Comparison of ENCODE assay signal across 2 cellular contexts in genomic region chr3:187808466-187809291, GRCh38.
TF ChIP-seq lines count a peak whose summit lies in the region.

No MANE protein-coding gene starts in this region.

TF ChIP-seq in K562, 482 proteins besides CTCF, POLR2A, EP300 and RAD21:
- TF ChIP-seq HDAC2 (IDR thresholded peaks at IDR 0.05) (no peak), FOXJ3 (CRISPR knock-in tag; IDR thresholded peaks at IDR 0.05) (no peak), CCAR2 (IDR thresholded peaks at IDR 0.05; ENCODE audit: low read depth, low read length) (no peak), CBX5 (IDR thresholded peaks at IDR 0.05; ENCODE audit: borderline replicate concordance, low read depth) (no peak), FOSL1 (tag; conservative IDR thresholded peaks at IDR 0.05) (no peak), KAT7 (CRISPR knock-in tag; IDR thresholded peaks at IDR 0.05; ENCODE audit: borderline replicate concordance) (no peak), TEAD1 (CRISPR knock-in tag; IDR thresholded peaks at IDR 0.05) (no peak), CREM (IDR thresholded peaks at IDR 0.05; ENCODE audit: low read depth) (no peak)
- TF ChIP-seq, protein P1, sequence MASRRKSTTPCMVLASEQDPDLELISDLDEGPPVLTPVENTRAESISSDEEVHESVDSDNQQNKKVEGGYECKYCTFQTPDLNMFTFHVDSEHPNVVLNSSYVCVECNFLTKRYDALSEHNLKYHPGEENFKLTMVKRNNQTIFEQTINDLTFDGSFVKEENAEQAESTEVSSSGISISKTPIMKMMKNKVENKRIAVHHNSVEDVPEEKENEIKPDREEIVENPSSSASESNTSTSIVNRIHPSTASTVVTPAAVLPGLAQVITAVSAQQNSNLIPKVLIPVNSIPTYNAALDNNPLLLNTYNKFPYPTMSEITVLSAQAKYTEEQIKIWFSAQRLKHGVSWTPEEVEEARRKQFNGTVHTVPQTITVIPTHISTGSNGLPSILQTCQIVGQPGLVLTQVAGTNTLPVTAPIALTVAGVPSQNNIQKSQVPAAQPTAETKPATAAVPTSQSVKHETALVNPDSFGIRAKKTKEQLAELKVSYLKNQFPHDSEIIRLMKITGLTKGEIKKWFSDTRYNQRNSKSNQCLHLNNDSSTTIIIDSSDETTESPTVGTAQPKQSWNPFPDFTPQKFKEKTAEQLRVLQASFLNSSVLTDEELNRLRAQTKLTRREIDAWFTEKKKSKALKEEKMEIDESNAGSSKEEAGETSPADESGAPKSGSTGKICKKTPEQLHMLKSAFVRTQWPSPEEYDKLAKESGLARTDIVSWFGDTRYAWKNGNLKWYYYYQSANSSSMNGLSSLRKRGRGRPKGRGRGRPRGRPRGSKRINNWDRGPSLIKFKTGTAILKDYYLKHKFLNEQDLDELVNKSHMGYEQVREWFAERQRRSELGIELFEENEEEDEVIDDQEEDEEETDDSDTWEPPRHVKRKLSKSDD (conservative IDR thresholded peaks at IDR 0.05; ENCODE audit: low read length), result no peak
- TF ChIP-seq, protein P2, sequence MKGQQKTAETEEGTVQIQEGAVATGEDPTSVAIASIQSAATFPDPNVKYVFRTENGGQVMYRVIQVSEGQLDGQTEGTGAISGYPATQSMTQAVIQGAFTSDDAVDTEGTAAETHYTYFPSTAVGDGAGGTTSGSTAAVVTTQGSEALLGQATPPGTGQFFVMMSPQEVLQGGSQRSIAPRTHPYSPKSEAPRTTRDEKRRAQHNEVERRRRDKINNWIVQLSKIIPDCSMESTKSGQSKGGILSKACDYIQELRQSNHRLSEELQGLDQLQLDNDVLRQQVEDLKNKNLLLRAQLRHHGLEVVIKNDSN (CRISPR knock-in tag; IDR thresholded peaks at IDR 0.05), result no peak
- TF ChIP-seq, protein P3, sequence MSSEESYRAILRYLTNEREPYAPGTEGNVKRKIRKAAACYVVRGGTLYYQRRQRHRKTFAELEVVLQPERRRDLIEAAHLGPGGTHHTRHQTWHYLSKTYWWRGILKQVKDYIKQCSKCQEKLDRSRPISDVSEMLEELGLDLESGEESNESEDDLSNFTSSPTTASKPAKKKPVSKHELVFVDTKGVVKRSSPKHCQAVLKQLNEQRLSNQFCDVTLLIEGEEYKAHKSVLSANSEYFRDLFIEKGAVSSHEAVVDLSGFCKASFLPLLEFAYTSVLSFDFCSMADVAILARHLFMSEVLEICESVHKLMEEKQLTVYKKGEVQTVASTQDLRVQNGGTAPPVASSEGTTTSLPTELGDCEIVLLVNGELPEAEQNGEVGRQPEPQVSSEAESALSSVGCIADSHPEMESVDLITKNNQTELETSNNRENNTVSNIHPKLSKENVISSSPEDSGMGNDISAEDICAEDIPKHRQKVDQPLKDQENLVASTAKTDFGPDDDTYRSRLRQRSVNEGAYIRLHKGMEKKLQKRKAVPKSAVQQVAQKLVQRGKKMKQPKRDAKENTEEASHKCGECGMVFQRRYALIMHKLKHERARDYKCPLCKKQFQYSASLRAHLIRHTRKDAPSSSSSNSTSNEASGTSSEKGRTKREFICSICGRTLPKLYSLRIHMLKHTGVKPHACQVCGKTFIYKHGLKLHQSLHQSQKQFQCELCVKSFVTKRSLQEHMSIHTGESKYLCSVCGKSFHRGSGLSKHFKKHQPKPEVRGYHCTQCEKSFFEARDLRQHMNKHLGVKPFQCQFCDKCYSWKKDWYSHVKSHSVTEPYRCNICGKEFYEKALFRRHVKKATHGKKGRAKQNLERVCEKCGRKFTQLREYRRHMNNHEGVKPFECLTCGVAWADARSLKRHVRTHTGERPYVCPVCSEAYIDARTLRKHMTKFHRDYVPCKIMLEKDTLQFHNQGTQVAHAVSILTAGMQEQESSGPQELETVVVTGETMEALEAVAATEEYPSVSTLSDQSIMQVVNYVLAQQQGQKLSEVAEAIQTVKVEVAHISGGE (CRISPR knock-in tag; IDR thresholded peaks at IDR 0.05), result no peak
TF ChIP-seq in K562: peak in this region for 0.

TF ChIP-seq in liver, 16 proteins besides CTCF, POLR2A, EP300 and RAD21:
- no peak for TF ChIP-seq TAF1 (conservative IDR thresholded peaks at IDR 0.05)
- TF ChIP-seq HNF4G (IDR thresholded peaks at IDR 0.05), result no peak
- no peak for TF ChIP-seq SP1 (IDR thresholded peaks at IDR 0.05)
- TF ChIP-seq MAX (IDR thresholded peaks at IDR 0.05), result no peak
- TF ChIP-seq, protein P4, sequence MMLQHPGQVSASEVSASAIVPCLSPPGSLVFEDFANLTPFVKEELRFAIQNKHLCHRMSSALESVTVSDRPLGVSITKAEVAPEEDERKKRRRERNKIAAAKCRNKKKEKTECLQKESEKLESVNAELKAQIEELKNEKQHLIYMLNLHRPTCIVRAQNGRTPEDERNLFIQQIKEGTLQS (IDR thresholded peaks at IDR 0.05), result no peak
- no peak for TF ChIP-seq GABPA (IDR thresholded peaks at IDR 0.05 in 1 of 2, conservative IDR thresholded peaks at IDR 0.05 in 1 of 2)
- TF ChIP-seq FOXA1 (IDR thresholded peaks at IDR 0.05), result no peak
- TF ChIP-seq REST (IDR thresholded peaks at IDR 0.05), result no peak
